11 cellular contexts compared by ENCODE assay signal in the genomic region with DNA sequence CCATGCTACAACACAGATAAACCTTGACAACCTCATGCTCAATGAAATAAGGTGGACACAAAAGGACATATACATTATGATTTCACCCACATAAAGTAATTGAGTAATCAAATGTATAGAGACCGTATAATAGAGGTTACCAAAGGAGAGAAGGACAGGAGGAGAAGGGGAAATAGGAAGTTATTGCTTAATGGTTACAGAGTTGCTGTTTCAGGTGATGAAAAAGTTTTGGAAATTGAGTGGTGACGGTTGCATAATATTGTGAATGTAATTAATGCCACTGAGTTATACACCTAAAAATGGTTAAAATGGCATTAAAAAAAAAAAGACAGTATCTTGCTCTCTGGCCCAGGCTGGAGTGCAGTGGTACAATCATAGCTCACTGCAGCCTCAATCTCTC. TPM values are rescaled to one million over a fixed set of nuclear protein-coding genes. Genes with fewer than 3 reads are reported as not detected.
A peak's percentile ranks its signal among the peaks of the same experiment; 100 is the strongest.
DNase-seq lines count a peak whose midpoint lies in the region; ATAC-seq, FAIRE-seq and TF ChIP-seq lines count a peak whose summit lies in the region.
"Had no signal": no experiment of that assay in that cellular context is flagged by ENCODE, and none has a peak within 500 bp of the region (broad histone marks: within the 10 kb centered on the region; RNA-seq: fewer than 3 reads in every experiment).

No MANE protein-coding gene starts in this region.

- DNase-seq in A549 (ENCODE audit: low read depth in 1 of 2, low spot score in 1 of 2): no peak
- DNase-seq in CD4-positive, alpha-beta T cell: no peak
- no peak for DNase-seq in T-cell
- DNase-seq in memory B cell (ENCODE audit: low spot score in 2 of 2): no peak
- DNase-seq in T1000 (lab: John Stamatoyannopoulos, UW): no peak
- DNase-seq: kidney glomerular epithelial cell, NCI-H510A treated with DMSO at 0.1 percent for 48 hours had no signal

- H3K9me3 ChIP-seq in A549: no peaks in the 10 kb centered on the region
- H3K9me3 ChIP-seq in CD4-positive, alpha-beta T cell (ENCODE audit: control insufficient read depth, low read length): no peaks in the 10 kb centered on the region
- no peaks in the 10 kb centered on the region for H3K9me3 ChIP-seq in gastroesophageal sphincter

- TF ChIP-seq RAD21 in A549 (conservative IDR thresholded peaks at IDR 0.05 in 1 of 2, IDR thresholded peaks at IDR 0.05 in 1 of 2): no peak

- H3K36me3 Mint-ChIP-seq in CD4-positive, alpha-beta T cell (ENCODE audit: low read depth): peaks cover 16% of the 10 kb centered on the region
- H3K36me3 Mint-ChIP-seq in T-cell: peaks cover 7% of the 10 kb centered on the region
- H3K36me3 Mint-ChIP-seq in memory B cell: no peaks in the 10 kb centered on the region

- H3K9me3 Mint-ChIP-seq in CD4-positive, alpha-beta T cell: no peaks in the 10 kb centered on the region
- no peaks in the 10 kb centered on the region for H3K9me3 Mint-ChIP-seq in T-cell
- H3K9me3 Mint-ChIP-seq in memory B cell: no peaks in the 10 kb centered on the region

- H3K27ac ChIP-seq in A549 (no peak overlapping the region), gastroesophageal sphincter (no peak overlapping the region)
- H3K27ac ChIP-seq in CD4-positive, alpha-beta T cell (ENCODE audit: low read depth, low read length): no peak overlapping the region

- ATAC-seq in A549 (no peak), T-cell (replicated peaks in 1 of 4) (no peak), memory B cell (ENCODE audit: low read depth) (no peak), gastroesophageal sphincter (no peak), HG02763 (IDR thresholded peaks at IDR 0.05; ENCODE audit: unreplicated experiment) (no peak)
- ATAC-seq in CD4-positive, alpha-beta T cell (ENCODE audit: poor library complexity): no peak

- H3K4me1 ChIP-seq in A549: peaks cover 26% of the 10 kb centered on the region
- peaks cover 0 to 32% (median 7%) of the 10 kb centered on the region in 3 donors for H3K4me1 ChIP-seq in gastroesophageal sphincter

- no peak for TF ChIP-seq CTCF in A549 (IDR thresholded peaks at IDR 0.05)
- no peak for TF ChIP-seq CTCF in CD4-positive, alpha-beta T cell (IDR thresholded peaks at IDR 0.05)
- TF ChIP-seq CTCF in gastroesophageal sphincter (IDR thresholded peaks at IDR 0.05): no peak

- peak overlapping the region; percentile 100 for H3K27ac Mint-ChIP-seq in CD4-positive, alpha-beta T cell
- H3K27ac Mint-ChIP-seq in T-cell (peak overlapping the region; percentile 60 to 98), memory B cell (peak overlapping the region; percentile 17)

- TF ChIP-seq EP300 in A549 (IDR thresholded peaks at IDR 0.05) (no peak), gastroesophageal sphincter (IDR thresholded peaks at IDR 0.05) (no peak)

- H3K4me3 ChIP-seq in A549 (peak overlapping the region; percentile 86; the same call in 1 of the 3 replicates), gastroesophageal sphincter (no peak overlapping the region)

- CTCF ChIA-PET in A549 (lab: Yijun Ruan, JAX): interaction anchor here (0.6 to 2.6 kb wide), 3 partner anchors 40 to 294 kb away, joined by 3 to 12 read pairs (median 4); a partner anchor contains a TSS
- CTCF ChIA-PET in CD4-positive, alpha-beta T cell (lab: Charles Lee): interaction anchor here (1.1 kb wide), 1 partner anchor 58 kb away, joined by 3 read pairs; no protein-coding TSS in a partner anchor
- CTCF ChIA-PET in T-cell (lab: Charles Lee): interaction anchor here in 1 of 2 donors (0.6 to 1.0 kb wide), 2 partner anchors 16 to 55 kb away, joined by 3 read pairs; no protein-coding TSS in a partner anchor

- WGBS in A549 (ENCODE audit: missing lambda C conversion rate): 62% methylated on average over 2 of the region's 2 CpGs
- WGBS in gastroesophageal sphincter (ENCODE audit: low coverage in 1 of 2), 2 donors: 61 to 79% methylated on average over 2 of the region's 2 CpGs

- peak overlapping the region; percentile 75 for H3K4me2 ChIP-seq in A549

- FAIRE-seq in A549 (lab: Jason Lieb, UNC): no peak
- FAIRE-seq: RCC 7860, urothelium cell line had no signal

- no peaks in the 10 kb centered on the region for H3K36me3 ChIP-seq in gastroesophageal sphincter

- H3K27me3 Mint-ChIP-seq in CD4-positive, alpha-beta T cell: peaks cover 5% of the 10 kb centered on the region
- H3K27me3 Mint-ChIP-seq in T-cell: no peaks in the 10 kb centered on the region
- peaks cover 6% of the 10 kb centered on the region for H3K27me3 Mint-ChIP-seq in memory B cell

- POLR2A ChIA-PET in A549 (lab: Yijun Ruan, JAX): interaction anchor here (1.2 kb wide), 1 partner anchor 131 kb away, joined by 3 read pairs; no protein-coding TSS in a partner anchor
- POLR2A ChIA-PET in CD4-positive, alpha-beta T cell (lab: Charles Lee): interaction anchor here (0.6 to 3.8 kb wide), 6 partner anchors 11 to 400 kb away, joined by 4 to 229 read pairs (median 51); a partner anchor contains a TSS
- POLR2A ChIA-PET in T-cell (lab: Charles Lee): interaction anchor here (0.6 to 0.7 kb wide), 5 partner anchors 11 to 227 kb away, joined by 3 to 10 read pairs (median 6); no protein-coding TSS in a partner anchor

- TF ChIP-seq POLR2A in A549 (IDR thresholded peaks at IDR 0.05; ENCODE audit: low read length) (no peak), gastroesophageal sphincter (IDR thresholded peaks at IDR 0.05) (no peak)

- intact Hi-C loops in CD4-positive, alpha-beta T cell (cut with DNase I, micrococcal nuclease): loop anchor here (5.0 kb wide), 2 partner anchors 192 to 282 kb away; a partner anchor contains a TSS

- peak overlapping the region; percentile 62 for H3K4me3 Mint-ChIP-seq in CD4-positive, alpha-beta T cell
- peak overlapping the region in 1 of 3 donors; percentile 85 for H3K4me3 Mint-ChIP-seq in T-cell
- no peak overlapping the region for H3K4me3 Mint-ChIP-seq in memory B cell

- H3K27me3 ChIP-seq in CD4-positive, alpha-beta T cell (ENCODE audit: control insufficient read depth, insufficient read depth, low read length): no peaks in the 10 kb centered on the region
- no peaks in the 10 kb centered on the region for H3K27me3 ChIP-seq in gastroesophageal sphincter

- H3K4me1 Mint-ChIP-seq in CD4-positive, alpha-beta T cell (ENCODE audit: low read depth): peaks cover 38% of the 10 kb centered on the region
- peaks cover 37 to 42% (median 39%) of the 10 kb centered on the region in 3 donors for H3K4me1 Mint-ChIP-seq in T-cell
- H3K4me1 Mint-ChIP-seq in memory B cell: peaks cover 22% of the 10 kb centered on the region

TF ChIP-seq in A549, 52 proteins besides CTCF, POLR2A, EP300 and RAD21:
- TF ChIP-seq JUNB (IDR thresholded peaks at IDR 0.05) (no peak), JUN (IDR thresholded peaks at IDR 0.05) (no peak), ZFP36 (IDR thresholded peaks at IDR 0.05; ENCODE audit: borderline replicate concordance, partially characterized antibody) (no peak), MAZ (IDR thresholded peaks at IDR 0.05; ENCODE audit: borderline replicate concordance, low read depth, low read length) (no peak), CHD2 (IDR thresholded peaks at IDR 0.05; ENCODE audit: low read length, partially characterized antibody) (no peak), MYC (IDR thresholded peaks at IDR 0.05; ENCODE audit: borderline replicate concordance, low read length) (no peak), NFE2L2 (conservative IDR thresholded peaks at IDR 0.05; ENCODE audit: low read length) (no peak), KDM5A (IDR thresholded peaks at IDR 0.05) (no peak), HOXB5 (CRISPR knock-in tag; IDR thresholded peaks at IDR 0.05) (no peak)
- TF ChIP-seq, protein P1, sequence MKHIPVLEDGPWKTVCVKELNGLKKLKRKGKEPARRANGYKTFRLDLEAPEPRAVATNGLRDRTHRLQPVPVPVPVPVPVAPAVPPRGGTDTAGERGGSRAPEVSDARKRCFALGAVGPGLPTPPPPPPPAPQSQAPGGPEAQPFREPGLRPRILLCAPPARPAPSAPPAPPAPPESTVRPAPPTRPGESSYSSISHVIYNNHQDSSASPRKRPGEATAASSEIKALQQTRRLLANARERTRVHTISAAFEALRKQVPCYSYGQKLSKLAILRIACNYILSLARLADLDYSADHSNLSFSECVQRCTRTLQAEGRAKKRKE (CRISPR knock-in tag; IDR thresholded peaks at IDR 0.05; ENCODE audit: low read depth): no peak

RNA-seq across cellular contexts. Expression of a gene that starts 1.5 kb away (rescaled TPM):
- 32.5 and 37.2 TPM in 2 replicates for polyA plus RNA-seq in A549 (2011; rRNA removed)
- 37.2 and 43.6 TPM in 2 replicates for polyA plus RNA-seq in A549 (2012; cell fraction: cytosol; rRNA removed)
- 85.1 and 94.7 TPM in 2 replicates for polyA plus RNA-seq in A549 (2012; cell fraction: nucleus; rRNA removed)
- polyA plus RNA-seq in A549 (2017; fragmentation: RNase III; extraction: RNeasy Plus Mini Kit Qiagen cat#74134 plus additional on column Dnase treatment): 35.8 to 38.8 TPM (median 37.7 TPM) in 3 replicates
- polyA minus RNA-seq in A549 (2011; rRNA and poly(A)+ RNA removed): 74.2 and 83.3 TPM in 2 replicates
- 10 to 100 TPM; 39.8 to 43.8 TPM for total RNA-seq in CD4-positive, alpha-beta T cell
- total RNA-seq in T-cell: 100 to 1,000 TPM in 3 of 5 donors, 10 to 100 TPM in 2; 58.9 to 113 (median 108) TPM
- 100 to 1,000 TPM; 112 to 222 (median 137) TPM for total RNA-seq in gastroesophageal sphincter

RNA-seq across cellular contexts. Expression of a gene that starts 22.9 kb away (rescaled TPM):
- 68.3 and 79.2 TPM in 2 replicates for polyA plus RNA-seq in A549 (2011; rRNA removed)
- 53.0 and 70.7 TPM in 2 replicates for polyA plus RNA-seq in A549 (2012; cell fraction: cytosol; rRNA removed)
- polyA plus RNA-seq in A549 (2012; cell fraction: nucleus; rRNA removed): 98.9 and 134 TPM in 2 replicates
- 53.9 to 55.9 TPM (median 55.1 TPM) in 3 replicates for polyA plus RNA-seq in A549 (2017; fragmentation: RNase III; extraction: RNeasy Plus Mini Kit Qiagen cat#74134 plus additional on column Dnase treatment)
- 58.8 and 75.2 TPM in 2 replicates for polyA minus RNA-seq in A549 (2011; rRNA and poly(A)+ RNA removed)
- total RNA-seq in CD4-positive, alpha-beta T cell: 100 to 1,000 TPM; 134 to 138 TPM
- total RNA-seq in T-cell: 100 to 1,000 TPM in 1 of 5 donors, 10 to 100 TPM in 4; 84.5 to 106 (median 93.1) TPM
- total RNA-seq in gastroesophageal sphincter: 100 to 1,000 TPM; 124 to 193 (median 160) TPM

RNA-seq across cellular contexts. Expression of a gene that starts 31.2 kb away (rescaled TPM):
- polyA plus RNA-seq in A549 (2011; rRNA removed) (96.1 and 108 TPM in 2 replicates), A549 (2017; fragmentation: RNase III; extraction: RNeasy Plus Mini Kit Qiagen cat#74134 plus additional on column Dnase treatment) (93.4 to 100 TPM (median 97.7 TPM) in 3 replicates)
- 96.9 and 120 TPM in 2 replicates for polyA plus RNA-seq in A549 (2012; cell fraction: cytosol; rRNA removed)
- 263 and 283 TPM in 2 replicates for polyA plus RNA-seq in A549 (2012; cell fraction: nucleus; rRNA removed)
- 150 and 154 TPM in 2 replicates for polyA minus RNA-seq in A549 (2011; rRNA and poly(A)+ RNA removed)
- total RNA-seq in CD4-positive, alpha-beta T cell: 100 to 1,000 TPM; 126 to 127 TPM
- total RNA-seq in T-cell (100 to 1,000 TPM in 4 of 5 donors, 10 to 100 TPM in 1; 97.5 to 118 (median 107) TPM), gastroesophageal sphincter (10 to 100 TPM; 34.2 to 46.4 (median 41.4) TPM)

Comparison
In these comparisons a context has a peak if more than half of its experiments do, and no peak if none do; other contexts are left out.
1. H3K27ac Mint-ChIP-seq: peak in every context shown above with its lines; median percentile 100 in CD4-positive, alpha-beta T cell; 79 in T-cell; 17 in memory B cell.